In the genomic region with DNA sequence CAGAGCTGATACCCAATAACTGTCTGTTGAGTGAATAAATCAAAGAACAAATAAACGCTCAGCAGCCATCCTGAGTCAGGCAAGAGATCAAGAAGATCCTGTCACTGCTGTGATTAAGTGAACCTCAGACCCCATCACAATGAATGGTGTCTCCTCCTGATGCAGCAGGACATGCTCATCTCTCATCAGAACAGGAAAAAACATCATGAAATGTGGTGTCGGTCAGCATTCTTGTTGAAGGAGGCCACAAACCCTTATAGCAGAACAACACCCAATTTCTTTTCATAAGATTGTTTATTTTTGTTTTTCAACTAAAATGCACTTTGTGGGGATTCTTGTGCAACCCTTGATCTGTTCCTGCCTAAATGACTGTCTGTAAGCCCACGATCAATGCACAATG, we compare ENCODE assay signal across 22 cellular contexts.
A peak's percentile ranks its signal among the peaks of the same experiment; 100 is the strongest.
DNase-seq lines count a peak whose midpoint lies in the region; ATAC-seq, FAIRE-seq and TF ChIP-seq lines count a peak whose summit lies in the region.
"Had no signal": no experiment of that assay in that cellular context is flagged by ENCODE, and none has a peak within 500 bp of the region (broad histone marks: within the 10 kb centered on the region; RNA-seq: fewer than 3 reads in every experiment).

No MANE protein-coding gene starts in this region.

- FAIRE-seq in H1 (lab: Jason Lieb, UNC), result no peak
- FAIRE-seq: colon, pancreas had no signal

- H3K4me2 ChIP-seq in H1 (ENCODE audit: insufficient read depth in 1 of 2, low read depth in 2 of 2, low read length in 2 of 2), result no peak overlapping the region
- H3K4me2 ChIP-seq: KMS-11 had no signal

- H3K27ac ChIP-seq in H1 (ENCODE audit: low read depth, low read length) (no peak overlapping the region), transverse colon (peak overlapping the region in 1 of 4 donors; percentile 35)
- H3K27ac ChIP-seq: KMS-11, pancreas, thoracic aorta had no signal

- TF ChIP-seq RAD21 in H1 (IDR thresholded peaks at IDR 0.05 in 1 of 2, conservative IDR thresholded peaks at IDR 0.05 in 1 of 2; ENCODE audit: low read depth in 2 of 2, low read length in 2 of 2), result no peak

- H3K79me1 ChIP-seq in H1 (ENCODE audit: low read depth, low read length), result no peaks in the 10 kb centered on the region

- H3K9me3 Mint-ChIP-seq in activated naive CD4-positive, alpha-beta T cell treated with anti-CD3 and anti-CD28 coated beads, Interleukin-2, amount 50 U/mL, for 24 hours, result peaks cover 4% of the 10 kb centered on the region
- no peaks in the 10 kb centered on the region for H3K9me3 Mint-ChIP-seq in activated CD4-positive, alpha-beta memory T cell treated with anti-CD3 and anti-CD28 coated beads for 36 hours
- H3K9me3 Mint-ChIP-seq: endodermal cell, naive B cell had no signal

- peaks cover 92% of the 10 kb centered on the region for H3K4me1 Mint-ChIP-seq in activated naive CD4-positive, alpha-beta T cell treated with anti-CD3 and anti-CD28 coated beads, Interleukin-2, amount 50 U/mL, for 24 hours
- H3K4me1 Mint-ChIP-seq in activated CD4-positive, alpha-beta memory T cell treated with anti-CD3 and anti-CD28 coated beads for 36 hours (ENCODE audit: low read depth), result peaks cover 85% of the 10 kb centered on the region

- no peak overlapping the region for H2BK15ac ChIP-seq in H1 (ENCODE audit: low read length)

- 0 out of 2 replicates have a peak overlapping the region, but pooled peaks have one; percentile 0 for H2AK5ac ChIP-seq in H1 (ENCODE audit: low read depth, low read length)

- H3K79me2 ChIP-seq in H1 (ENCODE audit: control insufficient read depth in 1 of 2, insufficient read depth in 2 of 2, low read length in 2 of 2), result no peaks in the 10 kb centered on the region

- H3K36me3 ChIP-seq in H1 (ENCODE audit: control insufficient read depth in 2 of 4, insufficient read depth in 4 of 4, low read length in 3 of 4) (no peaks in the 10 kb centered on the region), transverse colon (no peaks in the 10 kb centered on the region)
- H3K36me3 ChIP-seq: pancreas, thoracic aorta had no signal

- H3K4me1 ChIP-seq in H1 (replicated peaks in 1 of 4; ENCODE audit: control insufficient read depth in 3 of 4, insufficient read depth in 4 of 4, low read length in 3 of 4), result peaks cover 4 to 13% (median 8%) of the 10 kb centered on the region in 4 experiments; a peak in 6 of 7 replicates
- peaks cover 0 to 32% (median 5%) of the 10 kb centered on the region in 4 donors for H3K4me1 ChIP-seq in transverse colon

- no peak overlapping the region for H2BK120ac ChIP-seq in H1 (replicated peaks; ENCODE audit: low read depth, low read length)

- TF ChIP-seq EP300 in H1 (IDR thresholded peaks at IDR 0.05; ENCODE audit: borderline replicate concordance in 1 of 2, low read depth in 2 of 2, low read length in 2 of 2), result no peak
- no peak for TF ChIP-seq EP300 in transverse colon (IDR thresholded peaks at IDR 0.05; ENCODE audit: low read depth)

- no peak overlapping the region for H3K18ac ChIP-seq in H1 (ENCODE audit: extremely low read depth, low read length)

- 89% methylated on average over 3 of the region's 3 CpGs; no CpG with 5 or more reads in 1 of the 2 experiments for WGBS in H1 (ENCODE audit: extremely low coverage in 1 of 2, insufficient coverage in 1 of 2, insufficient read length in 1 of 2, insufficient replicate concordance in 2 of 2, low coverage in 1 of 2, low lambda C conversion rate in 2 of 2, missing lambda C conversion rate in 1 of 2), 2 experiments
- 75 to 79% methylated on average over 2 to 3 of the region's 3 CpGs for WGBS in transverse colon (ENCODE audit: low coverage in 1 of 2), 2 donors

- H3K9ac ChIP-seq in H1 (replicated peaks in 1 of 4; ENCODE audit: extremely low read depth in 1 of 4, low read depth in 3 of 4, low read length in 3 of 4), result no peak overlapping the region
- H3K9ac ChIP-seq: KMS-11 had no signal

- H2AFZ ChIP-seq in H1 (ENCODE audit: low read length), result no peak overlapping the region

- H3K27me3 ChIP-seq in H1 (replicated peaks in 1 of 4; ENCODE audit: control insufficient read depth in 3 of 4, extremely low read depth in 1 of 4, insufficient read depth in 3 of 4, low read length in 3 of 4) (no peaks in the 10 kb centered on the region), transverse colon (no peaks in the 10 kb centered on the region)
- H3K27me3 ChIP-seq: pancreas had no signal

- H2BK5ac ChIP-seq in H1 (ENCODE audit: low read depth, low read length), result no peak overlapping the region

- H2BK12ac ChIP-seq in H1 (ENCODE audit: low read depth, low read length), result no peak overlapping the region

- H2BK20ac ChIP-seq in H1 (ENCODE audit: low read length), result no peak overlapping the region

- H3K4me3 Mint-ChIP-seq in activated naive CD4-positive, alpha-beta T cell treated with anti-CD3 and anti-CD28 coated beads, Interleukin-2, amount 50 U/mL, for 24 hours, result peak overlapping the region; percentile 65
- peak overlapping the region; percentile 4 for H3K4me3 Mint-ChIP-seq in activated CD4-positive, alpha-beta memory T cell treated with anti-CD3 and anti-CD28 coated beads for 36 hours
- H3K4me3 Mint-ChIP-seq: endodermal cell, naive B cell had no signal

- H3K27ac Mint-ChIP-seq in activated naive CD4-positive, alpha-beta T cell treated with anti-CD3 and anti-CD28 coated beads, Interleukin-2, amount 50 U/mL, for 24 hours, result peak overlapping the region; percentile 59
- H3K27ac Mint-ChIP-seq in activated CD4-positive, alpha-beta memory T cell treated with anti-CD3 and anti-CD28 coated beads for 36 hours, result peak overlapping the region; percentile 96
- H3K27ac Mint-ChIP-seq: endodermal cell, naive B cell had no signal

- no peak for ATAC-seq in HG02571 (IDR thresholded peaks at IDR 0.05; ENCODE audit: unreplicated experiment)
- ATAC-seq: pancreas, PC-3, right cardiac atrium had no signal

- in situ Hi-C loops in transverse colon (cut with MboI; ENCODE audit: low pct_ligation_motif_present in 1 of 4, low pct_unique_long_range_greater_than_20kb in 1 of 4, low sequenced_read_pairs in 3 of 4), result no loop called here

- POLR2A ChIA-PET in activated CD4-positive, alpha-beta memory T cell treated with anti-CD3 and anti-CD28 coated beads for 36 hours (lab: Charles Lee), result interaction anchor here (1.6 kb wide), 1 partner anchor 123 kb away, joined by 3 read pairs; a partner anchor contains a TSS
- POLR2A ChIA-PET in H1 (lab: Charles Lee; ENCODE audit: partially characterized antibody), result no interaction called here

- H3K9me3 ChIP-seq in H1 (ENCODE audit: insufficient read depth in 2 of 2, low read depth in 1 of 2, low read length in 1 of 2) (no peaks in the 10 kb centered on the region), transverse colon (no peaks in the 10 kb centered on the region)
- H3K9me3 ChIP-seq: pancreas, thoracic aorta had no signal

- H3K4ac ChIP-seq in H1 (replicated peaks; ENCODE audit: insufficient read length, low read depth, low read length), result no peak overlapping the region

- no peak overlapping the region for H4K8ac ChIP-seq in H1 (ENCODE audit: extremely low read depth, insufficient read depth, low read length)

- CTCF ChIA-PET in activated CD4-positive, alpha-beta memory T cell treated with anti-CD3 and anti-CD28 coated beads for 36 hours (lab: Charles Lee), result no interaction called here
- CTCF ChIA-PET in H1 (lab: Charles Lee; ENCODE audit: partially characterized antibody), result interaction anchor here (0.7 to 0.8 kb wide), 2 partner anchors 24 to 32 kb away, joined by 3 read pairs; no protein-coding TSS in a partner anchor

- no peak overlapping the region for H3K23ac ChIP-seq in H1 (ENCODE audit: insufficient read length)

- no peak for TF ChIP-seq CTCF in H1 (IDR thresholded peaks at IDR 0.05; ENCODE audit: control extremely low read depth in 1 of 3, insufficient read depth in 1 of 3, low read depth in 1 of 3, low read length in 3 of 3)
- TF ChIP-seq CTCF in GM20000 (IDR thresholded peaks at IDR 0.05; ENCODE audit: extremely low read depth, missing control alignments), result no peak
- no peak for TF ChIP-seq CTCF in transverse colon (IDR thresholded peaks at IDR 0.05)

- no peak overlapping the region for H3K56ac ChIP-seq in H1 (replicated peaks; ENCODE audit: insufficient read length, low read depth, low read length)

- TF ChIP-seq POLR2A in H1 (IDR thresholded peaks at IDR 0.05; ENCODE audit: control extremely low read depth in 1 of 2, low read depth in 2 of 2, low read length in 2 of 2) (no peak), transverse colon (IDR thresholded peaks at IDR 0.05) (no peak)

- no peaks in the 10 kb centered on the region for H4K20me1 ChIP-seq in H1 (replicated peaks in 1 of 2; ENCODE audit: control insufficient read depth in 1 of 2, insufficient read depth in 2 of 2, low read length in 2 of 2)

- H3K4me3 ChIP-seq in H1 (ENCODE audit: extremely low read depth in 1 of 4, insufficient read depth in 2 of 4, low read depth in 3 of 4, low read length in 4 of 4) (no peak overlapping the region), transverse colon (no peak overlapping the region)
- H3K4me3 ChIP-seq: pancreas, thoracic aorta had no signal

- H3K14ac ChIP-seq in H1 (ENCODE audit: insufficient read length), result no peak overlapping the region

- H3K23me2 ChIP-seq in H1 (ENCODE audit: low read depth, low read length), result no peaks in the 10 kb centered on the region

- H3K27me3 Mint-ChIP-seq in activated naive CD4-positive, alpha-beta T cell treated with anti-CD3 and anti-CD28 coated beads, Interleukin-2, amount 50 U/mL, for 24 hours, result no peaks in the 10 kb centered on the region
- peaks cover 3% of the 10 kb centered on the region for H3K27me3 Mint-ChIP-seq in activated CD4-positive, alpha-beta memory T cell treated with anti-CD3 and anti-CD28 coated beads for 36 hours

- DNase-seq in activated naive CD4-positive, alpha-beta T cell treated with Interleukin-2 at 50 U/mL for 16 hours, result no peak
- no peak for DNase-seq in activated CD4-positive, alpha-beta memory T cell treated with anti-CD3 and anti-CD28 coated beads for 36 hours
- DNase-seq in H1 (ENCODE audit: low read depth in 1 of 2, low spot score in 2 of 2) (no peak), GM20000 (ENCODE audit: low spot score) (no peak), transverse colon (no peak)
- DNase-seq: COR-L47, endodermal cell, mammary epithelial cell, MV-4-11, naive B cell, NCI-H1694 treated with DMSO at 0.1 percent for 48 hours, NCI-H2227 treated with DMSO at 0.1 percent for 48 hours, NCI-H82, pancreas, PC-3, right cardiac atrium, SHP77 had no signal

- no peak overlapping the region for H4K91ac ChIP-seq in H1 (replicated peaks; ENCODE audit: insufficient read length, low read length)

- intact Hi-C loops in activated CD4-positive, alpha-beta memory T cell treated with anti-CD3 and anti-CD28 coated beads for 36 hours (cut with micrococcal nuclease), result loop anchor here (5.0 to 10.0 kb wide), 2 partner anchors 462 to 494 kb away; a partner anchor contains a TSS
- intact Hi-C loops in transverse colon (cut with DNase I; ENCODE audit: low total_unique reads), result no loop called here

- H3K36me3 Mint-ChIP-seq in activated naive CD4-positive, alpha-beta T cell treated with anti-CD3 and anti-CD28 coated beads, Interleukin-2, amount 50 U/mL, for 24 hours, result peaks cover 11% of the 10 kb centered on the region
- peaks cover 6% of the 10 kb centered on the region for H3K36me3 Mint-ChIP-seq in activated CD4-positive, alpha-beta memory T cell treated with anti-CD3 and anti-CD28 coated beads for 36 hours
- H3K36me3 Mint-ChIP-seq: naive B cell had no signal

- no peak overlapping the region for H4K5ac ChIP-seq in H1 (ENCODE audit: insufficient read length, low read depth, low read length)

TF ChIP-seq in H1, 55 proteins besides CTCF, POLR2A, EP300 and RAD21 (continues in another document):
- TF ChIP-seq SAP30 (IDR thresholded peaks at IDR 0.05; ENCODE audit: insufficient read depth, insufficient replicate concordance, low read length), result no peak
